In the genomic region with DNA sequence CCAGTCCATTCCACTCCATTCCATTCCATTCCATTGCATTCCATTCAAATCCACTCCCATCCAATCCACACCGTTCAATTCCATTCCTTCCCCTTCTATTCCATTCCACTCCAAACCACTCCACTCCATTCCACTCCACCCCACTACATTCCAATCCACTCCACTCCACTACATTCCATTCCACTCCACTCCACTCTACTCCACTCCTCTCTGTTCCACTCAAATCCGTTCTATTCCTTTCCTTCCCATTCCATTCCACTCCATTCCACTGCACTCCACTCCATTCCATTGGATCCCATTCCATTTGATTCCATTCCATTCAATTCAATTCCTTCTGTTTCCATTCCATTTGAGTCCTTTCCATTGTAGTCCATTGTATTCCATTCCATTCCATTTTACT, we compare ENCODE assay signal across 1 cellular context.
TF ChIP-seq lines count a peak whose summit lies in the region.

No MANE protein-coding gene starts in this region.

TF ChIP-seq in GM12878, 131 proteins besides CTCF, POLR2A, EP300 and RAD21 (continued from another document):
- TF ChIP-seq, protein P1, sequence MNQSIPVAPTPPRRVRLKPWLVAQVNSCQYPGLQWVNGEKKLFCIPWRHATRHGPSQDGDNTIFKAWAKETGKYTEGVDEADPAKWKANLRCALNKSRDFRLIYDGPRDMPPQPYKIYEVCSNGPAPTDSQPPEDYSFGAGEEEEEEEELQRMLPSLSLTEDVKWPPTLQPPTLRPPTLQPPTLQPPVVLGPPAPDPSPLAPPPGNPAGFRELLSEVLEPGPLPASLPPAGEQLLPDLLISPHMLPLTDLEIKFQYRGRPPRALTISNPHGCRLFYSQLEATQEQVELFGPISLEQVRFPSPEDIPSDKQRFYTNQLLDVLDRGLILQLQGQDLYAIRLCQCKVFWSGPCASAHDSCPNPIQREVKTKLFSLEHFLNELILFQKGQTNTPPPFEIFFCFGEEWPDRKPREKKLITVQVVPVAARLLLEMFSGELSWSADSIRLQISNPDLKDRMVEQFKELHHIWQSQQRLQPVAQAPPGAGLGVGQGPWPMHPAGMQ (IDR thresholded peaks at IDR 0.05; ENCODE audit: borderline replicate concordance), result 0 out of 2 replicates have a peak, but pooled peaks have one; percentile 25
- no peak for TF ChIP-seq MEF2A (IDR thresholded peaks at IDR 0.05; ENCODE audit: insufficient read depth, low read depth, low read length)
